In genomic region chr12:45727301-45727993, GRCh38 we compare ENCODE assay signal across 8 cellular contexts. TPM values are rescaled to one million over a fixed set of nuclear protein-coding genes. Genes with fewer than 3 reads are reported as not detected.
DNase-seq lines count a peak whose midpoint lies in the region; ATAC-seq and TF ChIP-seq lines count a peak whose summit lies in the region.

No MANE protein-coding gene starts in this region.

- H3K27me3 Mint-ChIP-seq in IgD-negative memory B cell, result no peaks in the 10 kb centered on the region

- H3K36me3 ChIP-seq in mucosa of descending colon (ENCODE audit: low read depth), result peaks cover 4% of the 10 kb centered on the region

- H3K27ac Mint-ChIP-seq in IgD-negative memory B cell, result peak overlapping the region; percentile 99

- no peaks in the 10 kb centered on the region for H3K9me3 Mint-ChIP-seq in IgD-negative memory B cell

- ATAC-seq in GM21576 (IDR thresholded peaks at IDR 0.05; ENCODE audit: unreplicated experiment), result peak; percentile 54
- ATAC-seq in mucosa of descending colon, result peak; percentile 72

- H3K36me3 Mint-ChIP-seq in IgD-negative memory B cell, result peaks cover 2% of the 10 kb centered on the region

- H3K4me3 Mint-ChIP-seq in IgD-negative memory B cell, result peak overlapping the region; percentile 87 to 100 (median 96)

- peaks cover 22 to 27% (median 23%) of the 10 kb centered on the region in 3 donors for H3K4me1 Mint-ChIP-seq in IgD-negative memory B cell

- no peak for TF ChIP-seq CTCF in mucosa of descending colon (IDR thresholded peaks at IDR 0.05)

- H3K4me1 ChIP-seq in mucosa of descending colon (ENCODE audit: low read depth), result no peaks in the 10 kb centered on the region

- peak overlapping the region; percentile 97 for H3K27ac ChIP-seq in epithelial cell of prostate

- peak overlapping the region; percentile 78 for H3K4me3 ChIP-seq in mucosa of descending colon

- peak; percentile 96 for DNase-seq in DMS153 (lab: John Stamatoyannopoulos, UW)
- DNase-seq in OCI-M1 (lab: John Stamatoyannopoulos, UW), result peak; percentile 98
- peak; percentile 82 for DNase-seq in activated T-cell treated with anti-CD3 and anti-CD28 coated beads for 48 hours (ENCODE audit: low read depth)
- DNase-seq in epithelial cell of prostate (ENCODE audit: low read depth, low spot score), result peak; percentile 89
- peak; percentile 94 to 97 (median 94) for DNase-seq in mucosa of descending colon
- peak; percentile 58 to 71 for DNase-seq in stimulated activated CD8-positive, alpha-beta memory T cell treated with anti-CD3 and anti-CD28 coated beads, Interleukin-4, amount 100 ng/mL, for 1 hour (ENCODE audit: low read depth in 2 of 2, low spot score in 1 of 2)

- intact Hi-C loops in mucosa of descending colon (cut with DNase I, micrococcal nuclease), result loop anchor here in 1 of 2 donors (10.0 kb wide), 1 partner anchor 183 kb away; no protein-coding TSS in a partner anchor

- H3K9me3 ChIP-seq in mucosa of descending colon, result no peaks in the 10 kb centered on the region

RNA-seq across cellular contexts. Expression of gene ARID2, which starts 2.1 kb away (rescaled TPM):
- 6.2 TPM for polyA plus RNA-seq in IgD-negative memory B cell
- total RNA-seq in mucosa of descending colon, result 10 to 100 TPM; 28.9 to 46.4 (median 43.3) TPM

Comparison
In these comparisons a context has a peak if more than half of its experiments do, and no peak if none do; other contexts are left out.
1. Peak in every context shown above with its lines: DNase-seq, ATAC-seq, H3K4me3 ChIP-seq and H3K27ac ChIP-seq.